ENCODE assay signal across 9 cellular contexts in the genomic region with DNA sequence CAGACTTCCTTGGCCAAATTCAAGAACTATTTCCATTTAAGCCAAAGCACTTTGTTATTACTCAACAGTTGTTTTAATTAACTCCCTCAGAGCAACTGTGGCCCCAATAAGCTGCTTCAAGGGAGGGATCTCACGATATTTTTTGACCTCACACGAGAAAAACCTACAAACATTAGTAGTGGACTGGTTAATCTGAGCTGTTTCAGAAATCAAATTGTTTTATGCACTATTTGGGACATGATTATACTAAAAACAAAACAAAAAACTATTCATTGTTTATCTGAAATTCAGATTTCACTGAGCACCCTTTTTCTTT.
DNase-seq lines count a peak whose midpoint lies in the region; ATAC-seq, FAIRE-seq and TF ChIP-seq lines count a peak whose summit lies in the region.
"Had no signal": no experiment of that assay in that cellular context is flagged by ENCODE, and none has a peak within 500 bp of the region (broad histone marks: within the 10 kb centered on the region; RNA-seq: fewer than 3 reads in every experiment).

No MANE protein-coding gene starts in this region.

- peak overlapping the region; percentile 81 to 89 (median 86) for H3K4me3 Mint-ChIP-seq in nephron

- H3K9me3 ChIP-seq in BE2C: no peaks in the 10 kb centered on the region
- H3K9me3 ChIP-seq in thyroid gland: no peaks in the 10 kb centered on the region

- TF ChIP-seq CTCF in BE2C (IDR thresholded peaks at IDR 0.05; ENCODE audit: low read depth, low read length) (no peak), choroid plexus epithelial cell (conservative IDR thresholded peaks at IDR 0.05; ENCODE audit: low read depth, low read length) (no peak), nephron (IDR thresholded peaks at IDR 0.05; ENCODE audit: unreplicated experiment in 3 of 3) (no peak), thyroid gland (IDR thresholded peaks at IDR 0.05) (no peak)

- TF ChIP-seq POLR2A in thyroid gland (IDR thresholded peaks at IDR 0.05): no peak
- TF ChIP-seq POLR2A in H54 (IDR thresholded peaks at IDR 0.05; ENCODE audit: low read depth, low read length): no peak

- peak overlapping the region in 1 of 3 donors; percentile 64 for H3K27ac ChIP-seq in thyroid gland
- H3K27ac ChIP-seq: brain microvascular endothelial cell had no signal

- whole genome bisulfite sequencing in thyroid gland, 2 donors: 56 to 62% methylated on average over 2 of the region's 2 CpGs

- no peaks in the 10 kb centered on the region for H3K36me3 ChIP-seq in BE2C
- no peaks in the 10 kb centered on the region for H3K36me3 ChIP-seq in thyroid gland
- H3K36me3 ChIP-seq: brain microvascular endothelial cell had no signal

- H3K27ac Mint-ChIP-seq in nephron: peak overlapping the region; percentile 96 to 99 (median 97)

- no peaks in the 10 kb centered on the region for H3K4me1 ChIP-seq in BE2C
- no peaks in the 10 kb centered on the region for H3K4me1 ChIP-seq in thyroid gland

- H3K4me1 Mint-ChIP-seq in nephron: peaks cover 51% of the 10 kb centered on the region

- ATAC-seq in HG02973 (IDR thresholded peaks at IDR 0.05; ENCODE audit: unreplicated experiment): peak; percentile 2

- H3K27me3 ChIP-seq in BE2C (peaks cover 14% of the 10 kb centered on the region), thyroid gland (no peaks in the 10 kb centered on the region)
- H3K27me3 ChIP-seq: brain microvascular endothelial cell had no signal

- H3K36me3 Mint-ChIP-seq in nephron (ENCODE audit: low read depth): no peaks in the 10 kb centered on the region

- H3K4me3 ChIP-seq in BE2C (ENCODE audit: low read depth, low read length): peak overlapping the region; percentile 69
- H3K4me3 ChIP-seq in choroid plexus epithelial cell (ENCODE audit: low read depth, low read length): peak overlapping the region; percentile 53
- H3K4me3 ChIP-seq in thyroid gland (replicated peaks in 1 of 3): no peak overlapping the region

- FAIRE-seq in H54 (lab: Jason Lieb, UNC): no peak

- H3K27me3 Mint-ChIP-seq in nephron (ENCODE audit: low read depth): peaks cover 8% of the 10 kb centered on the region

- intact Hi-C loops in thyroid gland (cut with DNase I): loop anchor here (10.0 kb wide), 1 partner anchor 77 kb away; a partner anchor contains a TSS

- DNase-seq in BE2C (no peak), choroid plexus epithelial cell (ENCODE audit: low read depth) (no peak), thyroid gland (no peak), NCI-H510A treated with DMSO at 0.1 percent for 48 hours (lab: John Stamatoyannopoulos, UW) (no peak), H54 (ENCODE audit: insufficient read length, low spot score) (no peak), NCI-H1436 treated with DMSO at 0.1 percent for 48 hours (lab: John Stamatoyannopoulos, UW) (no peak)

- peaks cover 2% of the 10 kb centered on the region for H3K9me3 Mint-ChIP-seq in nephron

Comparison
In these comparisons a context has a peak if more than half of its experiments do, and no peak if none do; other contexts are left out.
1. H3K4me3 ChIP-seq: peak in BE2C (single experiment) and choroid plexus epithelial cell (single experiment); none in thyroid gland (0 of 3).